ENCODE assay signal across 1 cellular context in genomic region chr7:24825315-24825917, GRCh38.
TF ChIP-seq lines count a peak whose summit lies in the region.

No MANE protein-coding gene starts in this region.

TF ChIP-seq in GM23338, 12 proteins besides CTCF, POLR2A, EP300 and RAD21 (continued from another document):
- TF ChIP-seq REST (IDR thresholded peaks at IDR 0.05; ENCODE audit: unreplicated experiment) = no peak
- TF ChIP-seq, protein P1, sequence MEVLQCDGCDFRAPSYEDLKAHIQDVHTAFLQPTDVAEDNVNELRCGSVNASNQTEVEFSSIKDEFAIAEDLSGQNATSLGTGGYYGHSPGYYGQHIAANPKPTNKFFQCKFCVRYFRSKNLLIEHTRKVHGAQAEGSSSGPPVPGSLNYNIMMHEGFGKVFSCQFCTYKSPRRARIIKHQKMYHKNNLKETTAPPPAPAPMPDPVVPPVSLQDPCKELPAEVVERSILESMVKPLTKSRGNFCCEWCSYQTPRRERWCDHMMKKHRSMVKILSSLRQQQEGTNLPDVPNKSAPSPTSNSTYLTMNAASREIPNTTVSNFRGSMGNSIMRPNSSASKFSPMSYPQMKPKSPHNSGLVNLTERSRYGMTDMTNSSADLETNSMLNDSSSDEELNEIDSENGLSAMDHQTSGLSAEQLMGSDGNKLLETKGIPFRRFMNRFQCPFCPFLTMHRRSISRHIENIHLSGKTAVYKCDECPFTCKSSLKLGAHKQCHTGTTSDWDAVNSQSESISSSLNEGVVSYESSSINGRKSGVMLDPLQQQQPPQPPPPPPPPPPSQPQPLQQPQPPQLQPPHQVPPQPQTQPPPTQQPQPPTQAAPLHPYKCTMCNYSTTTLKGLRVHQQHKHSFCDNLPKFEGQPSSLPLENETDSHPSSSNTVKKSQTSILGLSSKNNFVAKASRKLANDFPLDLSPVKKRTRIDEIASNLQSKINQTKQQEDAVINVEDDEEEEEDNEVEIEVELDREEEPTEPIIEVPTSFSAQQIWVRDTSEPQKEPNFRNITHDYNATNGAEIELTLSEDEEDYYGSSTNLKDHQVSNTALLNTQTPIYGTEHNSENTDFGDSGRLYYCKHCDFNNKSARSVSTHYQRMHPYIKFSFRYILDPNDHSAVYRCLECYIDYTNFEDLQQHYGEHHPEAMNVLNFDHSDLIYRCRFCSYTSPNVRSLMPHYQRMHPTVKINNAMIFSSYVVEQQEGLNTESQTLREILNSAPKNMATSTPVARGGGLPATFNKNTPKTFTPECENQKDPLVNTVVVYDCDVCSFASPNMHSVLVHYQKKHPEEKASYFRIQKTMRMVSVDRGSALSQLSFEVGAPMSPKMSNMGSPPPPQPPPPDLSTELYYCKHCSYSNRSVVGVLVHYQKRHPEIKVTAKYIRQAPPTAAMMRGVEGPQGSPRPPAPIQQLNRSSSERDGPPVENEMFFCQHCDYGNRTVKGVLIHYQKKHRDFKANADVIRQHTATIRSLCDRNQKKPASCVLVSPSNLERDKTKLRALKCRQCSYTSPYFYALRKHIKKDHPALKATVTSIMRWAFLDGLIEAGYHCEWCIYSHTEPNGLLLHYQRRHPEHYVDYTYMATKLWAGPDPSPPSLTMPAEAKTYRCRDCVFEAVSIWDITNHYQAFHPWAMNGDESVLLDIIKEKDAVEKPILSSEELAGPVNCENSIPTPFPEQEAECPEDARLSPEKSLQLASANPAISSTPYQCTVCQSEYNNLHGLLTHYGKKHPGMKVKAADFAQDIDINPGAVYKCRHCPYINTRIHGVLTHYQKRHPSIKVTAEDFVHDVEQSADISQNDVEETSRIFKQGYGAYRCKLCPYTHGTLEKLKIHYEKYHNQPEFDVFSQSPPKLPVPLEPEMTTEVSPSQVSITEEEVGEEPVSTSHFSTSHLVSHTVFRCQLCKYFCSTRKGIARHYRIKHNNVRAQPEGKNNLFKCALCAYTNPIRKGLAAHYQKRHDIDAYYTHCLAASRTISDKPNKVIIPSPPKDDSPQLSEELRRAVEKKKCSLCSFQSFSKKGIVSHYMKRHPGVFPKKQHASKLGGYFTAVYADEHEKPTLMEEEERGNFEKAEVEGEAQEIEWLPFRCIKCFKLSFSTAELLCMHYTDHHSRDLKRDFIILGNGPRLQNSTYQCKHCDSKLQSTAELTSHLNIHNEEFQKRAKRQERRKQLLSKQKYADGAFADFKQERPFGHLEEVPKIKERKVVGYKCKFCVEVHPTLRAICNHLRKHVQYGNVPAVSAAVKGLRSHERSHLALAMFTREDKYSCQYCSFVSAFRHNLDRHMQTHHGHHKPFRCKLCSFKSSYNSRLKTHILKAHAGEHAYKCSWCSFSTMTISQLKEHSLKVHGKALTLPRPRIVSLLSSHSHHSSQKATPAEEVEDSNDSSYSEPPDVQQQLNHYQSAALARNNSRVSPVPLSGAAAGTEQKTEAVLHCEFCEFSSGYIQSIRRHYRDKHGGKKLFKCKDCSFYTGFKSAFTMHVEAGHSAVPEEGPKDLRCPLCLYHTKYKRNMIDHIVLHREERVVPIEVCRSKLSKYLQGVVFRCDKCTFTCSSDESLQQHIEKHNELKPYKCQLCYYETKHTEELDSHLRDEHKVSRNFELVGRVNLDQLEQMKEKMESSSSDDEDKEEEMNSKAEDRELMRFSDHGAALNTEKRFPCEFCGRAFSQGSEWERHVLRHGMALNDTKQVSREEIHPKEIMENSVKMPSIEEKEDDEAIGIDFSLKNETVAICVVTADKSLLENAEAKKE (CRISPR knock-in tag; IDR thresholded peaks at IDR 0.05) = no peak
- no peak for TF ChIP-seq CREB1 (CRISPR knock-in tag; IDR thresholded peaks at IDR 0.05; ENCODE audit: low read depth)
- no peak for TF ChIP-seq ETS1 (IDR thresholded peaks at IDR 0.05)
- no peak for TF ChIP-seq ZNF114 (CRISPR knock-in tag; IDR thresholded peaks at IDR 0.05)
- no peak for TF ChIP-seq EZH2phosphoT487 (IDR thresholded peaks at IDR 0.05; ENCODE audit: unreplicated experiment)
